33 cellular contexts compared by ENCODE assay signal in genomic region chr2:204652063-204652462, GRCh38.
"Had no signal": no experiment of that assay in that cellular context is flagged by ENCODE, and none has a peak within 500 bp of the region (broad histone marks: within the 10 kb centered on the region; RNA-seq: fewer than 3 reads in every experiment).

No MANE protein-coding gene starts in this region.

- DNase-seq: activated effector memory CD4-positive, alpha-beta T cell treated with anti-CD3 and anti-CD28 coated beads, Interleukin-2, amount 50 U/mL, for 16 hours; activated effector memory CD4-positive, alpha-beta T cell treated with Interleukin-2 at 50 U/mL for 16 hours; activated gamma-delta T cell; activated gamma-delta T cell treated with Interleukin-2 at 50 U/mL for 16 hours; activated naive CD4-positive, alpha-beta T cell; activated naive CD4-positive, alpha-beta T cell treated with anti-CD3 and anti-CD28 coated beads for 36 hours; activated naive CD4-positive, alpha-beta T cell treated with anti-CD3 and anti-CD28 coated beads, Interleukin-2, amount 10 ng/mL, durations not matched to agents 7 days and 5 days; activated naive CD4-positive, alpha-beta T cell treated with anti-CD3 and anti-CD28 coated beads, Interleukin-2, amount 50 U/mL, for 16 hours; activated naive CD4-positive, alpha-beta T cell treated with Interleukin-2 at 50 U/mL for 16 hours; activated naive CD8-positive, alpha-beta T cell treated with anti-CD3 and anti-CD28 coated beads for 36 hours; activated naive CD8-positive, alpha-beta T cell treated with anti-CD3 and anti-CD28 coated beads, Interleukin-2, amount 10 ng/mL, durations not matched to agents 7 days and 5 days; activated naive CD8-positive, alpha-beta T cell treated with anti-CD3 and anti-CD28 coated beads, Interleukin-2, amount 50 U/mL, for 24 hours; activated T-cell treated with anti-CD3 and anti-CD28 coated beads, Interleukin-2, amount 50 U/mL, for 24 hours; activated T-cell treated with anti-CD3 and anti-CD28 coated beads, Interleukin-2, amount 50 U/mL, for 4 hours; activated T-cell treated with anti-CD3 and anti-CD28 coated beads, Interleukin-2, amount 50 U/mL, for 48 hours; activated T-cell treated with anti-CD3 and anti-CD28 coated beads, Interleukin-2, amount 50 U/mL, for 72 hours; adrenal gland; amniotic stem cell; amygdala; anterior cingulate cortex; aorta; body of pancreas; brain microvascular endothelial cell; caudate nucleus; central memory CD4-positive, alpha-beta T cell; cerebellar nuclear complex had no signal

- H3K27me3 ChIP-seq: adrenal gland, ascending aorta, body of pancreas, brain microvascular endothelial cell, breast epithelium, cardiac muscle cell had no signal

- H3K4me3 ChIP-seq: adrenal gland, ascending aorta, body of pancreas, breast epithelium, cardiac muscle cell had no signal

- H3K36me3 ChIP-seq: adrenal gland, ascending aorta, brain microvascular endothelial cell, breast epithelium, cardiac muscle cell had no signal

- ATAC-seq: activated naive CD4-positive, alpha-beta T cell treated with anti-CD3 and anti-CD28 coated beads, Interleukin-2, amount 50 U/mL, for 72 hours; activated naive CD8-positive, alpha-beta T cell treated with anti-CD3 and anti-CD28 coated beads, Interleukin-2, amount 50 U/mL, for 24 hours; activated T-cell treated with anti-CD3 and anti-CD28 coated beads, Interleukin-2, amount 50 U/mL, for 4 hours; activated T-cell treated with anti-CD3 and anti-CD28 coated beads, Interleukin-2, amount 50 U/mL, for 72 hours; activated T-helper 17 cell treated with anti-CD3 and anti-CD28 coated beads, Interleukin-2, amount 50 U/mL, for 72 hours; body of pancreas had no signal

- FAIRE-seq: astrocyte, bronchial epithelial cell had no signal

- H3K9me3 ChIP-seq: adrenal gland, ascending aorta, body of pancreas, breast epithelium had no signal

- H3K27ac ChIP-seq: adrenal gland, ascending aorta, body of pancreas, brain microvascular endothelial cell, breast epithelium, cardiac muscle cell had no signal

- H3K4me1 ChIP-seq: ascending aorta, body of pancreas, breast epithelium had no signal
